1 cellular context compared by ENCODE assay signal in the genomic region with DNA sequence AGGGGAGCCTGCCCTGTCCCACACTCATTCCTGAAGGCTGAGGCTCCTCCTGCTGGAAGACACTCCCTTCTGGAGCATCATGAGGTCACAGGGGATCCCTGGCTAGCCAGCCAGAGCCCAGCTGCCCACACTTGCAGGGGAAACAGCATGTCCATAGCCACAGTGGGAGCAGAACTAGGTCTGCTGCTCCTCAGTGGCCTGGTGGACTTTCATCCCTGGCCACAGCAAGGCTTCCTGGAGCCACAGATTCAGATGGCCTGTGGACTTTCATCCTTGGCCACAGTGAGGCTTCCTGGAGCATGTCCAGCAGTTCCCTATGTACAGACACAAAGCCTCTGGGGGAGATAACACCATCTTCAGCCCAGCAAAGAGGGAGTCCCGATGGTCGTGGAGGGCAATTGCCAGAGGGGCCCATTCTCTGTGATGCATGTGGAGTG.
TF ChIP-seq lines count a peak whose summit lies in the region.

No MANE protein-coding gene starts in this region.

TF ChIP-seq in WTC11, 78 proteins besides CTCF, POLR2A, EP300 and RAD21 (continued from another document):
- TF ChIP-seq, protein P1, sequence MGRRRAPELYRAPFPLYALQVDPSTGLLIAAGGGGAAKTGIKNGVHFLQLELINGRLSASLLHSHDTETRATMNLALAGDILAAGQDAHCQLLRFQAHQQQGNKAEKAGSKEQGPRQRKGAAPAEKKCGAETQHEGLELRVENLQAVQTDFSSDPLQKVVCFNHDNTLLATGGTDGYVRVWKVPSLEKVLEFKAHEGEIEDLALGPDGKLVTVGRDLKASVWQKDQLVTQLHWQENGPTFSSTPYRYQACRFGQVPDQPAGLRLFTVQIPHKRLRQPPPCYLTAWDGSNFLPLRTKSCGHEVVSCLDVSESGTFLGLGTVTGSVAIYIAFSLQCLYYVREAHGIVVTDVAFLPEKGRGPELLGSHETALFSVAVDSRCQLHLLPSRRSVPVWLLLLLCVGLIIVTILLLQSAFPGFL (CRISPR knock-in tag; IDR thresholded peaks at IDR 0.05; ENCODE audit: borderline replicate concordance): no peak
TF ChIP-seq in WTC11: peak in this region for 0.
